Comparison of ENCODE assay signal across 2 cellular contexts in the genomic region with DNA sequence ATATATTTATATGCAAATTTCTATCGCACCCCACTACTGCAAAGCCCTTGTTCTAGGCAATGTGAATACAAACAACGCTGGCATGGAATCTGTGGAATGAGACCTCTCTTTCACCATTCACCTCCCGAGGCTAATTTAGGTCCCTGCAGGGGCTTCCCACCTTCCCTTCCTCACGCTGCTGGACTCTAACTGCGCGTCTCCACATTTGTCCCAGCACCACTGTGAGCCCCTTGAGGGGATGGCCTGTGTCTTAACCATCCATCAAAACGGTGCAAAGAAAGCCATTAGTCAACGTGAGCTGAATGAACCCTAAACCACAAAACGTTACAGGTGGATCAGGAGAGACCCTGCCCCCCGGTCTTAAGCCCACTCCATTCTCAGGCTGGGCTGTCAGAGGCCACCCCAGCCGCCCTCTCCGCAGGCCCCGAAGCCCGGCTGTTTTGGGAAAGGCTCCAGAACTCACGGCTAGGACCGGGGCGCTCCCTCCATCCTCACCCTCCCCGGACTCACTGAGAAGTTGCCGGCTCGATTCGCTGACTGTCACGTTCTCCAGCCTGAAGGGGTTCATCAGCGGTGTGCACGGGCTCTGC.
TF ChIP-seq lines count a peak whose summit lies in the region.

No MANE protein-coding gene starts in this region.

TF ChIP-seq in SK-N-SH, 30 proteins besides CTCF, POLR2A, EP300 and RAD21 (continued from another document):
- TF ChIP-seq TCF12 (IDR thresholded peaks at IDR 0.05): no peak
- no peak for TF ChIP-seq YY1 (IDR thresholded peaks at IDR 0.05; ENCODE audit: low read depth)
- no peak for TF ChIP-seq GATA2 (CRISPR knock-in tag; IDR thresholded peaks at IDR 0.05)
- TF ChIP-seq PBX3 (IDR thresholded peaks at IDR 0.05): no peak
TF ChIP-seq in SK-N-SH: peak in this region for 0.

TF ChIP-seq in SK-N-SH treated with all-trans-retinoic acid at 6 μM for 48 hours, 23 proteins besides CTCF, POLR2A, EP300 and RAD21 (continued from another document):
- no peak for TF ChIP-seq ZNF565 (CRISPR knock-in tag; conservative IDR thresholded peaks at IDR 0.05; ENCODE audit: low read depth)
